Comparison of ENCODE assay signal across 19 cellular contexts in the genomic region with DNA sequence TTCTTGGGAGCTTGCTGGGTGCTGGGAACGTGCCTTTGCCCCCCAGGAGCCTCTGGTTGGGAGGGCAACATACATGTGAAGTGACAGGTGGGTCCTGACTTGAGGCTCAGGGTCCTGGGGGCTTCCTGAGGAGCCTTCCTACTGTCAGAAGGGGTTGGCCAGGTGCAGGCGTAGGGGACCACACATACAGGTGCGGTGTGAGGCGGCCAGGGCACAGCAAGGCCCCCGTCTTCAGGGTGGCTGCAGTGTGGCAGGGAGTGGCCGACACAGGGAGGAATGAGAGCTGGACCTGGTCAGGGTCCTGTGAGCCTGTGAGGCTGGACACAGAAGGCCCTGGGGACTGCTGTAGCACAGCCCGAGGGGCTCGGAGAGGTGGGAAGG. TPM values are rescaled to one million over a fixed set of nuclear protein-coding genes. Genes with fewer than 3 reads are reported as not detected.
DNase-seq lines count a peak whose midpoint lies in the region; ATAC-seq, FAIRE-seq and TF ChIP-seq lines count a peak whose summit lies in the region.
"Had no signal": no experiment of that assay in that cellular context is flagged by ENCODE, and none has a peak within 500 bp of the region (broad histone marks: within the 10 kb centered on the region; RNA-seq: fewer than 3 reads in every experiment).

No MANE protein-coding gene starts in this region.

- no peaks in the 10 kb centered on the region for H3K9me3 Mint-ChIP-seq in activated naive CD4-positive, alpha-beta T cell treated with anti-CD3 and anti-CD28 coated beads, Interleukin-2, amount 50 U/mL, for 72 hours
- H3K9me3 Mint-ChIP-seq in WTC11 (no peaks in the 10 kb centered on the region), mesothelial cell of epicardium (no peaks in the 10 kb centered on the region)
- no peaks in the 10 kb centered on the region for H3K9me3 Mint-ChIP-seq in stimulated activated naive B cell treated with anti-CD40 and anti-IgM and Interleukin-4, amounts not matched to agents 10 μg/mL and 1 μg/mL and 100 μg/mL, for 72 hours

- H3K27ac ChIP-seq in HepG2 (ENCODE audit: extremely low read length, insufficient read depth, low read length) (no peak overlapping the region), caudate nucleus (ENCODE audit: low read depth, low read length) (no peak overlapping the region)
- H3K27ac ChIP-seq: BLaER1 treated with 17β-estradiol and CSF1 and Interleukin-3, amounts not matched to agents 10 nM and 100 nM; PC-9 had no signal

- TF ChIP-seq CTCF in WTC11 (IDR thresholded peaks at IDR 0.05): no peak
- no peak for TF ChIP-seq CTCF in HepG2 (CRISPR knock-in tag; IDR thresholded peaks at IDR 0.05)
- TF ChIP-seq CTCF in mesothelial cell of epicardium (IDR thresholded peaks at IDR 0.05; ENCODE audit: unreplicated experiment): no peak

- H3K4me3 Mint-ChIP-seq in WTC11 (no peak overlapping the region), mesothelial cell of epicardium (no peak overlapping the region)
- H3K4me3 Mint-ChIP-seq in stimulated activated naive B cell treated with anti-CD40 and anti-IgM and Interleukin-4, amounts not matched to agents 10 μg/mL and 1 μg/mL and 100 μg/mL, for 72 hours: no peak overlapping the region

- no peak overlapping the region for H2AFZ ChIP-seq in HepG2 (ENCODE audit: low read length)
- H2AFZ ChIP-seq: PC-9 had no signal

- no peak for TF ChIP-seq RAD21 in HepG2 (CRISPR knock-in tag; IDR thresholded peaks at IDR 0.05)

- no peaks in the 10 kb centered on the region for H3K27me3 ChIP-seq in HepG2 (ENCODE audit: control insufficient read depth in 1 of 2, insufficient read depth in 2 of 2, low read length in 2 of 2)
- H3K27me3 ChIP-seq: BLaER1 treated with 17β-estradiol and CSF1 and Interleukin-3, amounts not matched to agents 10 nM and 100 nM had no signal

- H3K9me3 ChIP-seq in HepG2 (ENCODE audit: low read length): no peaks in the 10 kb centered on the region
- H3K9me3 ChIP-seq: BLaER1 treated with 17β-estradiol and CSF1 and Interleukin-3, amounts not matched to agents 10 nM and 100 nM had no signal

- POLR2A ChIA-PET in WTC11 (lab: Charles Lee): no interaction called here
- POLR2A ChIA-PET in HepG2 (lab: Yijun Ruan, JAX): no interaction called here

- TF ChIP-seq EP300 in HepG2 (IDR thresholded peaks at IDR 0.05; ENCODE audit: low read depth in 2 of 2, low read length in 2 of 2): no peak
- no peak for TF ChIP-seq EP300 in HepG2 (CRISPR knock-in tag; IDR thresholded peaks at IDR 0.05; ENCODE audit: borderline replicate concordance)

- H3K27me3 Mint-ChIP-seq in WTC11 (ENCODE audit: low read depth) (no peaks in the 10 kb centered on the region), mesothelial cell of epicardium (ENCODE audit: low read depth) (no peaks in the 10 kb centered on the region)
- H3K27me3 Mint-ChIP-seq in stimulated activated naive B cell treated with anti-CD40 and anti-IgM and Interleukin-4, amounts not matched to agents 10 μg/mL and 1 μg/mL and 100 μg/mL, for 72 hours: no peaks in the 10 kb centered on the region

- peaks cover 11 to 18% of the 10 kb centered on the region in 2 donors for H3K36me3 Mint-ChIP-seq in activated naive CD4-positive, alpha-beta T cell treated with anti-CD3 and anti-CD28 coated beads, Interleukin-2, amount 50 U/mL, for 72 hours
- H3K36me3 Mint-ChIP-seq in WTC11: peaks cover 58% of the 10 kb centered on the region
- H3K36me3 Mint-ChIP-seq in stimulated activated naive B cell treated with anti-CD40 and anti-IgM and Interleukin-4, amounts not matched to agents 10 μg/mL and 1 μg/mL and 100 μg/mL, for 72 hours: peaks cover 38 to 42% of the 10 kb centered on the region in 2 donors
- H3K36me3 Mint-ChIP-seq in mesothelial cell of epicardium: peaks cover 30% of the 10 kb centered on the region

- in situ Hi-C loops in HepG2 (cut with HindIII; ENCODE audit: extremely low pct_ligation_motif_present, low pct_unique_long_range_greater_than_20kb): no loop called here

- H3K4me1 Mint-ChIP-seq in WTC11: no peaks in the 10 kb centered on the region
- H3K4me1 Mint-ChIP-seq in stimulated activated naive B cell treated with anti-CD40 and anti-IgM and Interleukin-4, amounts not matched to agents 10 μg/mL and 1 μg/mL and 100 μg/mL, for 72 hours: peaks cover 6 to 11% of the 10 kb centered on the region in 2 donors
- H3K4me1 Mint-ChIP-seq in mesothelial cell of epicardium: peaks cover 13% of the 10 kb centered on the region

- no peaks in the 10 kb centered on the region for H3K4me1 ChIP-seq in HepG2 (ENCODE audit: insufficient read depth, low read length)

- ATAC-seq in activated naive CD4-positive, alpha-beta T cell treated with anti-CD3 and anti-CD28 coated beads, Interleukin-2, amount 50 U/mL, for 72 hours: no peak
- ATAC-seq in WTC11 (no peak), HepG2 (peak; percentile 17; the same call in 2 of the 3 replicates)
- no peak for ATAC-seq in stimulated activated naive B cell treated with anti-CD40 and anti-IgM and Interleukin-4, amounts not matched to agents 10 μg/mL and 1 μg/mL and 100 μg/mL, for 72 hours (replicated peaks)

- peak overlapping the region; percentile 32 to 60 for H3K27ac Mint-ChIP-seq in activated naive CD4-positive, alpha-beta T cell treated with anti-CD3 and anti-CD28 coated beads, Interleukin-2, amount 50 U/mL, for 72 hours
- H3K27ac Mint-ChIP-seq in WTC11: peak overlapping the region; percentile 44; the same call in 1 of the 2 replicates
- peak overlapping the region; percentile 79 for H3K27ac Mint-ChIP-seq in stimulated activated naive B cell treated with anti-CD40 and anti-IgM and Interleukin-4, amounts not matched to agents 10 μg/mL and 1 μg/mL and 100 μg/mL, for 72 hours
- H3K27ac Mint-ChIP-seq in mesothelial cell of epicardium: no peak overlapping the region

- WGBS in HepG2 (ENCODE audit: low lambda C conversion rate): 96% methylated on average over 8 of the region's 8 CpGs

- DNase-seq in activated naive CD4-positive, alpha-beta T cell treated with anti-CD3 and anti-CD28 coated beads, Interleukin-2, amount 50 U/mL, for 72 hours (ENCODE audit: low spot score in 2 of 2): no peak
- no peak for DNase-seq in activated naive CD4-positive, alpha-beta T cell treated with Interleukin-2 at 50 U/mL for 16 hours
- DNase-seq in WTC11 (ENCODE audit: low spot score) (no peak), HepG2 (ENCODE audit: low spot score) (no peak), OCI-M2 (lab: John Stamatoyannopoulos, UW; ENCODE audit: unreplicated experiment) (no peak), mesothelial cell of epicardium (ENCODE audit: low spot score in 2 of 2, unreplicated experiment in 2 of 2) (no peak), caudate nucleus (lab: John Stamatoyannopoulos, UW) (no peak)
- DNase-seq in stimulated activated naive B cell treated with anti-CD40 and anti-IgM and Interleukin-4, amounts not matched to agents 10 μg/mL and 1 μg/mL and 100 μg/mL, for 72 hours: no peak
- DNase-seq: DMS 273 treated with DMSO at 0.1 percent for 48 hours, GF-D8, NCI-H1048, NCI-H2081 treated with DMSO at 0.1 percent for 48 hours, NCI-H510A, NCI-H774, PC-9 had no signal

- no peak overlapping the region for H3K9ac ChIP-seq in HepG2 (ENCODE audit: insufficient read depth, low read depth, low read length)

- H3K4me3 ChIP-seq in HepG2 (replicated peaks in 1 of 3; ENCODE audit: insufficient read depth in 1 of 3, low read depth in 2 of 3, low read length in 3 of 3): no peak overlapping the region
- H3K4me3 ChIP-seq: BLaER1 treated with 17β-estradiol and CSF1 and Interleukin-3, amounts not matched to agents 10 nM and 100 nM; PC-9 had no signal

- CTCF ChIA-PET in WTC11 (lab: Charles Lee): no interaction called here
- CTCF ChIA-PET in HepG2 (lab: Yijun Ruan, JAX; ENCODE audit: low intra/inter-chr PET ratio, low total read pairs): no interaction called here

- no peak for FAIRE-seq in HepG2 (lab: Jason Lieb, UNC)
- FAIRE-seq: A204.1, GM19239, H1 had no signal

- no peak for TF ChIP-seq POLR2A in HepG2 (IDR thresholded peaks at IDR 0.05; ENCODE audit: insufficient read depth in 1 of 2, low read depth in 2 of 2, low read length in 2 of 2)

- H4K20me1 ChIP-seq in HepG2 (ENCODE audit: insufficient read depth, low read length): peaks cover 11% of the 10 kb centered on the region

- H3K4me2 ChIP-seq in HepG2 (ENCODE audit: low read depth, low read length): no peak overlapping the region
- H3K4me2 ChIP-seq: BLaER1 treated with 17β-estradiol and CSF1 and Interleukin-3, amounts not matched to agents 10 nM and 100 nM; PC-9 had no signal

- no TSS peak for BruUV-seq in HepG2 (replicated peaks; lab: Mats Ljungman, UMichigan)

- intact Hi-C loops in HepG2 (cut with micrococcal nuclease; ENCODE audit: unreplicated experiment): no loop called here

- H3K79me2 ChIP-seq in HepG2 (ENCODE audit: insufficient read depth, low read length): peaks cover 35% of the 10 kb centered on the region

- H3K36me3 ChIP-seq in HepG2 (replicated peaks in 1 of 2; ENCODE audit: control insufficient read depth in 1 of 2, insufficient read depth in 2 of 2, low read length in 2 of 2): peaks cover 40 to 80% of the 10 kb centered on the region in 2 experiments

RNA-seq across cellular contexts. Expression of gene TCF25, which starts 10.6 kb away (rescaled TPM):
- total RNA-seq in activated naive CD4-positive, alpha-beta T cell treated with anti-CD3 and anti-CD28 coated beads, Interleukin-2, amount 50 U/mL, for 72 hours: 100 to 1,000 TPM; 167 to 235 TPM
- total RNA-seq in WTC11 (2021) (113 to 155 TPM (median 127 TPM) in 3 replicates), HepG2 (2016; rRNA removed; fragmentation: Illumina TruSeq; extraction: Trizol) (98.4 and 138 TPM in 2 replicates), mesothelial cell of epicardium (304 to 323 TPM (median 313 TPM) in 3 replicates)
- 70.6 and 87.2 TPM in 2 replicates for total RNA-seq in HepG2 (2016; cell fraction: cytosol; rRNA removed; fragmentation: Illumina TruSeq; extraction: Trizol; ENCODE audit: low read depth)
- total RNA-seq in HepG2 (2016; cell fraction: insoluble cytoplasmic fraction; rRNA removed; fragmentation: Illumina TruSeq; extraction: Trizol): 75.7 and 144 TPM in 2 replicates
- 50.6 and 58.6 TPM in 2 replicates for total RNA-seq in HepG2 (2016; cell fraction: membrane; rRNA removed; fragmentation: Illumina TruSeq; extraction: Trizol)
- 110 and 124 TPM in 2 replicates for total RNA-seq in HepG2 (2016; cell fraction: nucleus; rRNA removed; fragmentation: Illumina TruSeq; extraction: Trizol)
- polyA plus RNA-seq in HepG2 (2011; rRNA removed): 206 and 274 TPM in 2 replicates
- 65.2 and 80.6 TPM in 2 replicates for polyA plus RNA-seq in HepG2 (2011; cell fraction: cytosol; rRNA removed)
- polyA plus RNA-seq in HepG2 (2011; cell fraction: nucleus; rRNA removed): 1,625 and 1,754 TPM in 2 replicates
- 188 and 209 TPM in 2 replicates for polyA plus RNA-seq in HepG2 (2012)
- polyA plus RNA-seq in HepG2 (2016; cell fraction: cytosol; fragmentation: Illumina TruSeq; extraction: Trizol; ENCODE audit: low read depth): 17.8 and 22.1 TPM in 2 replicates
- 69.5 and 77.6 TPM in 2 replicates for polyA plus RNA-seq in HepG2 (2016; cell fraction: insoluble cytoplasmic fraction; fragmentation: Illumina TruSeq; extraction: Trizol; ENCODE audit: low read depth)
- polyA plus RNA-seq in HepG2 (2016; cell fraction: membrane; fragmentation: Illumina TruSeq; extraction: Trizol; ENCODE audit: low read depth): 24.7 and 32.6 TPM in 2 replicates
- 312 and 330 TPM in 2 replicates for polyA plus RNA-seq in HepG2 (2016; cell fraction: nucleus; fragmentation: Illumina TruSeq; extraction: Trizol; ENCODE audit: insufficient read depth, low read depth)
- 107 and 121 TPM in 2 replicates for polyA minus RNA-seq in HepG2 (2011; rRNA and poly(A)+ RNA removed; ENCODE audit: low replicate concordance)
- polyA minus RNA-seq in HepG2 (2011; cell fraction: cytosol; rRNA and poly(A)+ RNA removed): 35.2 and 43.3 TPM in 2 replicates
- polyA minus RNA-seq in HepG2 (2011; cell fraction: nucleus; rRNA and poly(A)+ RNA removed): 166 and 179 TPM in 2 replicates

RNA-seq across cellular contexts. Expression of gene MC1R, which starts 34.6 kb away (rescaled TPM):
- total RNA-seq in activated naive CD4-positive, alpha-beta T cell treated with anti-CD3 and anti-CD28 coated beads, Interleukin-2, amount 50 U/mL, for 72 hours: 1 to 10 TPM; 4.6 to 5.1 TPM
- 3.4 to 3.8 TPM (median 3.5 TPM) in 3 replicates for total RNA-seq in WTC11 (2021)
- total RNA-seq in HepG2 (2016; rRNA removed; fragmentation: Illumina TruSeq; extraction: Trizol): 7.2 and 9.1 TPM in 2 replicates
- total RNA-seq in HepG2 (2016; cell fraction: cytosol; rRNA removed; fragmentation: Illumina TruSeq; extraction: Trizol; ENCODE audit: low read depth): 3.5 and 3.7 TPM in 2 replicates
- 8.1 and 8.7 TPM in 2 replicates for total RNA-seq in HepG2 (2016; cell fraction: insoluble cytoplasmic fraction; rRNA removed; fragmentation: Illumina TruSeq; extraction: Trizol)
- 8.1 and 9.5 TPM in 2 replicates for total RNA-seq in HepG2 (2016; cell fraction: membrane; rRNA removed; fragmentation: Illumina TruSeq; extraction: Trizol)
- 7.2 and 7.7 TPM in 2 replicates for total RNA-seq in HepG2 (2016; cell fraction: nucleus; rRNA removed; fragmentation: Illumina TruSeq; extraction: Trizol)
- polyA plus RNA-seq in HepG2 (2011; rRNA removed): 14.8 and 20.0 TPM in 2 replicates
- 14.8 and 18.9 TPM in 2 replicates for polyA plus RNA-seq in HepG2 (2011; cell fraction: cytosol; rRNA removed)
- polyA plus RNA-seq in HepG2 (2011; cell fraction: nucleus; rRNA removed): 89.3 and 96.4 TPM in 2 replicates
- polyA plus RNA-seq in HepG2 (2012): 6.5 and 12.0 TPM in 2 replicates
- polyA plus RNA-seq in HepG2 (2016; cell fraction: cytosol; fragmentation: Illumina TruSeq; extraction: Trizol; ENCODE audit: low read depth): 2.9 and 3.1 TPM in 2 replicates
- polyA plus RNA-seq in HepG2 (2016; cell fraction: insoluble cytoplasmic fraction; fragmentation: Illumina TruSeq; extraction: Trizol; ENCODE audit: low read depth): 6.7 and 7.1 TPM in 2 replicates
- polyA plus RNA-seq in HepG2 (2016; cell fraction: membrane; fragmentation: Illumina TruSeq; extraction: Trizol; ENCODE audit: low read depth): 6.5 and 7.5 TPM in 2 replicates
- 17.7 and 19.3 TPM in 2 replicates for polyA plus RNA-seq in HepG2 (2016; cell fraction: nucleus; fragmentation: Illumina TruSeq; extraction: Trizol; ENCODE audit: insufficient read depth, low read depth)
- polyA minus RNA-seq in HepG2 (2011; rRNA and poly(A)+ RNA removed; ENCODE audit: low replicate concordance): 23.7 and 30.7 TPM in 2 replicates
- polyA minus RNA-seq in HepG2 (2011; cell fraction: cytosol; rRNA and poly(A)+ RNA removed): 5.4 and 5.5 TPM in 2 replicates
- 16.0 and 17.0 TPM in 2 replicates for polyA minus RNA-seq in HepG2 (2011; cell fraction: nucleus; rRNA and poly(A)+ RNA removed)
- 6.7 to 7.5 TPM (median 7.5 TPM) in 3 replicates for total RNA-seq in mesothelial cell of epicardium

RNA-seq across cellular contexts. Expression of gene TUBB3, which starts 39.1 kb away (rescaled TPM):
- 10 to 100 TPM in 1 of 2 donors, not detected in 1; 10.2 TPM for total RNA-seq in activated naive CD4-positive, alpha-beta T cell treated with anti-CD3 and anti-CD28 coated beads, Interleukin-2, amount 50 U/mL, for 72 hours
- total RNA-seq in WTC11 (2021) (150 to 209 TPM (median 163 TPM) in 3 replicates), HepG2 (2016; rRNA removed; fragmentation: Illumina TruSeq; extraction: Trizol) (161 and 185 TPM in 2 replicates), mesothelial cell of epicardium (24.5 to 26.4 TPM (median 24.7 TPM) in 3 replicates)
- total RNA-seq in HepG2 (2016; cell fraction: cytosol; rRNA removed; fragmentation: Illumina TruSeq; extraction: Trizol; ENCODE audit: low read depth): 94.2 and 96.8 TPM in 2 replicates
- 145 and 195 TPM in 2 replicates for total RNA-seq in HepG2 (2016; cell fraction: insoluble cytoplasmic fraction; rRNA removed; fragmentation: Illumina TruSeq; extraction: Trizol)
- 140 and 142 TPM in 2 replicates for total RNA-seq in HepG2 (2016; cell fraction: membrane; rRNA removed; fragmentation: Illumina TruSeq; extraction: Trizol)
- total RNA-seq in HepG2 (2016; cell fraction: nucleus; rRNA removed; fragmentation: Illumina TruSeq; extraction: Trizol): 81.3 and 94.7 TPM in 2 replicates
- polyA plus RNA-seq in HepG2 (2011; rRNA removed): 110 and 152 TPM in 2 replicates
- polyA plus RNA-seq in HepG2 (2011; cell fraction: cytosol; rRNA removed): 84.2 and 120 TPM in 2 replicates
- polyA plus RNA-seq in HepG2 (2011; cell fraction: nucleus; rRNA removed): 168 and 179 TPM in 2 replicates
- polyA plus RNA-seq in HepG2 (2012): 45.2 and 119 TPM in 2 replicates
- polyA plus RNA-seq in HepG2 (2016; cell fraction: cytosol; fragmentation: Illumina TruSeq; extraction: Trizol; ENCODE audit: low read depth): 63.1 and 64.3 TPM in 2 replicates
- 127 and 159 TPM in 2 replicates for polyA plus RNA-seq in HepG2 (2016; cell fraction: insoluble cytoplasmic fraction; fragmentation: Illumina TruSeq; extraction: Trizol; ENCODE audit: low read depth)
- polyA plus RNA-seq in HepG2 (2016; cell fraction: membrane; fragmentation: Illumina TruSeq; extraction: Trizol; ENCODE audit: low read depth): 87.3 and 99.0 TPM in 2 replicates
- polyA plus RNA-seq in HepG2 (2016; cell fraction: nucleus; fragmentation: Illumina TruSeq; extraction: Trizol; ENCODE audit: insufficient read depth, low read depth): 138 and 154 TPM in 2 replicates
- polyA minus RNA-seq in HepG2 (2011; rRNA and poly(A)+ RNA removed; ENCODE audit: low replicate concordance): 34.9 and 340 TPM in 2 replicates
- polyA minus RNA-seq in HepG2 (2011; cell fraction: cytosol; rRNA and poly(A)+ RNA removed): 99.4 and 107 TPM in 2 replicates
- polyA minus RNA-seq in HepG2 (2011; cell fraction: nucleus; rRNA and poly(A)+ RNA removed): 34.8 and 42.6 TPM in 2 replicates

RNA-seq across cellular contexts. Expression of gene SPIRE2, which starts 55.8 kb away (rescaled TPM):
- 1 to 10 TPM; 1.9 to 2.6 TPM for total RNA-seq in activated naive CD4-positive, alpha-beta T cell treated with anti-CD3 and anti-CD28 coated beads, Interleukin-2, amount 50 U/mL, for 72 hours
- 19.7 to 21.1 TPM (median 20.5 TPM) in 3 replicates for total RNA-seq in WTC11 (2021)
- 7.6 and 13.3 TPM in 2 replicates for total RNA-seq in HepG2 (2016; rRNA removed; fragmentation: Illumina TruSeq; extraction: Trizol)
- 7.4 and 7.6 TPM in 2 replicates for total RNA-seq in HepG2 (2016; cell fraction: cytosol; rRNA removed; fragmentation: Illumina TruSeq; extraction: Trizol; ENCODE audit: low read depth)
- total RNA-seq in HepG2 (2016; cell fraction: insoluble cytoplasmic fraction; rRNA removed; fragmentation: Illumina TruSeq; extraction: Trizol): 6.9 and 15.0 TPM in 2 replicates
- total RNA-seq in HepG2 (2016; cell fraction: membrane; rRNA removed; fragmentation: Illumina TruSeq; extraction: Trizol): 13.7 and 13.8 TPM in 2 replicates
- total RNA-seq in HepG2 (2016; cell fraction: nucleus; rRNA removed; fragmentation: Illumina TruSeq; extraction: Trizol): 16.9 and 26.9 TPM in 2 replicates
- 37.5 and 55.7 TPM in 2 replicates for polyA plus RNA-seq in HepG2 (2011; rRNA removed)
- polyA plus RNA-seq in HepG2 (2011; cell fraction: cytosol; rRNA removed): 29.8 and 35.9 TPM in 2 replicates
- polyA plus RNA-seq in HepG2 (2011; cell fraction: nucleus; rRNA removed): 186 and 193 TPM in 2 replicates
- polyA plus RNA-seq in HepG2 (2012): 30.1 and 41.7 TPM in 2 replicates
- 5.5 and 5.7 TPM in 2 replicates for polyA plus RNA-seq in HepG2 (2016; cell fraction: cytosol; fragmentation: Illumina TruSeq; extraction: Trizol; ENCODE audit: low read depth)
- 9.8 and 12.7 TPM in 2 replicates for polyA plus RNA-seq in HepG2 (2016; cell fraction: insoluble cytoplasmic fraction; fragmentation: Illumina TruSeq; extraction: Trizol; ENCODE audit: low read depth)
- 11.2 and 11.5 TPM in 2 replicates for polyA plus RNA-seq in HepG2 (2016; cell fraction: membrane; fragmentation: Illumina TruSeq; extraction: Trizol; ENCODE audit: low read depth)
- polyA plus RNA-seq in HepG2 (2016; cell fraction: nucleus; fragmentation: Illumina TruSeq; extraction: Trizol; ENCODE audit: insufficient read depth, low read depth): 72.0 and 77.2 TPM in 2 replicates
- 39.8 and 51.7 TPM in 2 replicates for polyA minus RNA-seq in HepG2 (2011; rRNA and poly(A)+ RNA removed; ENCODE audit: low replicate concordance)
- 21.2 and 22.1 TPM in 2 replicates for polyA minus RNA-seq in HepG2 (2011; cell fraction: cytosol; rRNA and poly(A)+ RNA removed)
- polyA minus RNA-seq in HepG2 (2011; cell fraction: nucleus; rRNA and poly(A)+ RNA removed): 47.1 and 54.0 TPM in 2 replicates
- 4.9 to 6.8 TPM (median 5.5 TPM) in 3 replicates for total RNA-seq in mesothelial cell of epicardium
